24 cellular contexts compared by ENCODE assay signal in genomic region chr9:132888151-132888550, GRCh38. TPM values are rescaled to one million over a fixed set of nuclear protein-coding genes. Genes with fewer than 3 reads are reported as not detected.
"Had no signal": no experiment of that assay in that cellular context is flagged by ENCODE, and none has a peak within 500 bp of the region (broad histone marks: within the 10 kb centered on the region; RNA-seq: fewer than 3 reads in every experiment).

No MANE protein-coding gene starts in this region.

- H3K36me3 Mint-ChIP-seq: natural killer cell treated with Interleukin-12 subunit alpha and Interleukin-12 subunit beta and Interleukin-15 and Interleukin-18, amount 100 ng/mL, for 72 hours had no signal

- H3K27me3 Mint-ChIP-seq: natural killer cell treated with Interleukin-12 subunit alpha and Interleukin-12 subunit beta and Interleukin-15 and Interleukin-18, amount 100 ng/mL, for 72 hours; stimulated activated naive CD8-positive, alpha-beta T cell treated with anti-CD3 and anti-CD28 coated beads, Interleukin-15, amount 100 ng/mL, for 72 hours had no signal

- H3K9me3 Mint-ChIP-seq: activated naive CD4-positive, alpha-beta T cell treated with anti-CD3 and anti-CD28 coated beads for 36 hours; activated T-cell treated with anti-CD3 and anti-CD28 coated beads, Interleukin-2, amount 50 U/mL, for 72 hours; immature natural killer cell; natural killer cell treated with Interleukin-12 subunit alpha and Interleukin-12 subunit beta and Interleukin-15 and Interleukin-18, amount 100 ng/mL, for 72 hours; stimulated activated naive CD8-positive, alpha-beta T cell treated with anti-CD3 and anti-CD28 coated beads, Interleukin-15, amount 100 ng/mL, for 72 hours had no signal

- ATAC-seq: activated T-cell treated with anti-CD3 and anti-CD28 coated beads, Interleukin-2, amount 50 U/mL, for 72 hours; left lobe of liver; natural killer cell treated with Interleukin-12 subunit alpha and Interleukin-12 subunit beta and Interleukin-15 and Interleukin-18, amount 100 ng/mL, for 72 hours; stimulated activated naive CD8-positive, alpha-beta T cell treated with anti-CD3 and anti-CD28 coated beads, Interleukin-15, amount 100 ng/mL, for 72 hours had no signal

- H3K27ac Mint-ChIP-seq: activated naive CD4-positive, alpha-beta T cell treated with anti-CD3 and anti-CD28 coated beads for 36 hours; activated T-cell treated with anti-CD3 and anti-CD28 coated beads, Interleukin-2, amount 50 U/mL, for 72 hours; stimulated activated naive CD8-positive, alpha-beta T cell treated with anti-CD3 and anti-CD28 coated beads, Interleukin-15, amount 100 ng/mL, for 72 hours had no signal

- H3K9me3 ChIP-seq: colonic mucosa, esophagus muscularis mucosa, neutrophil, ovary, prostate gland, tibial artery had no signal

- H3K4me1 ChIP-seq: colonic mucosa, esophagus muscularis mucosa, prostate gland, tibial artery had no signal

- H3K27me3 ChIP-seq: colonic mucosa, dorsolateral prefrontal cortex, esophagus muscularis mucosa, hepatocyte, neutrophil, ovary, tibial artery had no signal

- H3K4me3 ChIP-seq: colonic mucosa, dorsolateral prefrontal cortex, esophagus muscularis mucosa, hepatocyte, lung, ovary, prostate gland, tibial artery had no signal

- H3K4me3 Mint-ChIP-seq: activated naive CD4-positive, alpha-beta T cell treated with anti-CD3 and anti-CD28 coated beads for 36 hours had no signal

- H3K27ac ChIP-seq: colonic mucosa, dorsolateral prefrontal cortex, esophagus muscularis mucosa, hepatocyte, neutrophil, ovary, prostate gland, tibial artery, WERI-Rb-1 had no signal

- H3K36me3 ChIP-seq: colonic mucosa, ovary, prostate gland had no signal

- H2AFZ ChIP-seq: hepatocyte had no signal

- DNase-seq: activated CD4-positive, alpha-beta T cell treated with anti-CD3 and anti-CD28 coated beads for 1 hour; activated CD4-positive, alpha-beta T cell treated with anti-CD3 and anti-CD28 coated beads, Interleukin-2, amount 50 U/mL, for 1 hour; activated effector memory CD4-positive, alpha-beta T cell treated with Interleukin-2 at 50 U/mL for 16 hours; activated naive CD4-positive, alpha-beta T cell treated with anti-CD3 and anti-CD28 coated beads for 36 hours; activated T-cell treated with anti-CD3 and anti-CD28 coated beads, Interleukin-2, amount 50 U/mL, for 72 hours; amygdala; colonic mucosa; glutamatergic neuron; immature natural killer cell; ovary; stimulated activated CD4-positive, alpha-beta T cell treated with anti-CD3 and anti-CD28 coated beads, Interleukin-4, amount 100 ng/mL, for 1 hour; stimulated activated naive CD8-positive, alpha-beta T cell treated with anti-CD3 and anti-CD28 coated beads, Interleukin-15, amount 100 ng/mL, for 72 hours; WERI-Rb-1 had no signal

- H3K4me2 ChIP-seq: hepatocyte had no signal

RNA-seq across cellular contexts. Expression of gene AK8, which starts 10.1 kb away (rescaled TPM):
- total RNA-seq: activated naive CD4-positive, alpha-beta T cell treated with anti-CD3 and anti-CD28 coated beads for 36 hours; bronchial epithelial cell; left lobe of liver; natural killer cell treated with Interleukin-12 subunit alpha and Interleukin-12 subunit beta and Interleukin-15 and Interleukin-18, amount 100 ng/mL, for 72 hours; T-helper 2 cell treated with Interferon-gamma antibody and Interleukin-4, amounts not matched to agents 100 ng/mL and 5 ng/mL, for 36 hours had no signal
